ENCODE assay signal across 23 cellular contexts in the genomic region with DNA sequence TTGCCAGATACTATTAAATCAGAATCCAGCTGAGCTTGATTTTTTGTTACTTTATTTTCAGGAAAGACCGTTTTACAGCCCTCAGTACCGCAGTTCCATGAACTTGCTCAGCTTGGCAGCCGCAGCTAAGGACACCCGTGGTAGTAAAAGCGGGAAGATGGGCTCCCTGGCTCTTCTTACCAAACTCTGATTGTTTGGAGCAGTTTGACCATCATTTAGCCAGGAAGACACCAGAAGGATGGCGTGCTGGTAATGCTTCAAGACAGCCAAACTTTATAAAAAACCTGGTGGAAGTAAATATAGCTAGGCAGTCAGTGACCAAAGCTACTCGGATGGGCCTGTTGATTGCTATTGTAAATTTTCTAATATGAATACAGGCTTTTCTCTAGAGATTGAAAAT. TPM values are rescaled to one million over a fixed set of nuclear protein-coding genes. Genes with fewer than 3 reads are reported as not detected.
DNase-seq lines count a peak whose midpoint lies in the region; ATAC-seq and TF ChIP-seq lines count a peak whose summit lies in the region.
"Had no signal": no experiment of that assay in that cellular context is flagged by ENCODE, and none has a peak within 500 bp of the region (broad histone marks: within the 10 kb centered on the region; RNA-seq: fewer than 3 reads in every experiment).

No MANE protein-coding gene starts in this region.

- peaks cover 9% of the 10 kb centered on the region for H3K4me1 Mint-ChIP-seq in activated naive CD4-positive, alpha-beta T cell treated with anti-CD3 and anti-CD28 coated beads for 36 hours (ENCODE audit: low read depth)
- H3K4me1 Mint-ChIP-seq in activated naive CD4-positive, alpha-beta T cell treated with anti-CD3 and anti-CD28 coated beads, Interleukin-2, amount 10 ng/mL, durations not matched to agents 7 days and 5 days, result peaks cover 10% of the 10 kb centered on the region

- H3K4me3 Mint-ChIP-seq in activated naive CD4-positive, alpha-beta T cell treated with anti-CD3 and anti-CD28 coated beads for 36 hours, result no peak overlapping the region
- no peak overlapping the region for H3K4me3 Mint-ChIP-seq in activated naive CD4-positive, alpha-beta T cell treated with anti-CD3 and anti-CD28 coated beads, Interleukin-2, amount 10 ng/mL, durations not matched to agents 7 days and 5 days
- H3K4me3 Mint-ChIP-seq: CD8-positive, alpha-beta T cell had no signal

- intact Hi-C loops in esophagus muscularis mucosa (cut with DNase I), result no loop called here
- intact Hi-C loops in mucosa of descending colon (cut with DNase I, micrococcal nuclease), result no loop called here
- intact Hi-C loops in activated naive CD4-positive, alpha-beta T cell treated with anti-CD3 and anti-CD28 coated beads for 36 hours (cut with micrococcal nuclease), result no loop called here

- H3K9me3 Mint-ChIP-seq in activated naive CD4-positive, alpha-beta T cell treated with anti-CD3 and anti-CD28 coated beads for 36 hours, result no peaks in the 10 kb centered on the region
- H3K9me3 Mint-ChIP-seq in activated naive CD4-positive, alpha-beta T cell treated with anti-CD3 and anti-CD28 coated beads, Interleukin-2, amount 10 ng/mL, durations not matched to agents 7 days and 5 days, result no peaks in the 10 kb centered on the region
- H3K9me3 Mint-ChIP-seq: CD8-positive, alpha-beta T cell had no signal

- H3K9me3 ChIP-seq in esophagus muscularis mucosa (no peaks in the 10 kb centered on the region), mucosa of descending colon (no peaks in the 10 kb centered on the region)
- H3K9me3 ChIP-seq: Caco-2, Peyer's patch had no signal

- no peak for TF ChIP-seq EP300 in esophagus muscularis mucosa (IDR thresholded peaks at IDR 0.05)

- CTCF ChIA-PET in activated naive CD4-positive, alpha-beta T cell treated with anti-CD3 and anti-CD28 coated beads for 36 hours (lab: Charles Lee), result interaction anchor here (1.0 to 2.0 kb wide), 2 partner anchors 125 to 175 kb away, joined by 3 to 4 read pairs; no protein-coding TSS in a partner anchor
- CTCF ChIA-PET in activated naive CD4-positive, alpha-beta T cell treated with anti-CD3 and anti-CD28 coated beads, Interleukin-2, amount 10 ng/mL, durations not matched to agents 7 days and 5 days (lab: Charles Lee), result interaction anchor here (0.6 to 1.4 kb wide), 3 partner anchors 8 to 126 kb away, joined by 3 read pairs; no protein-coding TSS in a partner anchor

- H3K27ac Mint-ChIP-seq in activated naive CD4-positive, alpha-beta T cell treated with anti-CD3 and anti-CD28 coated beads for 36 hours, result no peak overlapping the region
- no peak overlapping the region for H3K27ac Mint-ChIP-seq in activated naive CD4-positive, alpha-beta T cell treated with anti-CD3 and anti-CD28 coated beads, Interleukin-2, amount 10 ng/mL, durations not matched to agents 7 days and 5 days
- H3K27ac Mint-ChIP-seq: CD8-positive, alpha-beta T cell had no signal

- H3K4me1 ChIP-seq in esophagus muscularis mucosa (peaks cover 0 to 10% (median 2%) of the 10 kb centered on the region in 4 donors), mucosa of descending colon (ENCODE audit: low read depth) (no peaks in the 10 kb centered on the region)
- H3K4me1 ChIP-seq: A549, Caco-2, Peyer's patch had no signal

- H3K36me3 ChIP-seq in esophagus muscularis mucosa, result no peaks in the 10 kb centered on the region
- no peaks in the 10 kb centered on the region for H3K36me3 ChIP-seq in mucosa of descending colon (ENCODE audit: low read depth)
- H3K36me3 ChIP-seq: Peyer's patch had no signal

- ATAC-seq in mucosa of descending colon, result no peak
- ATAC-seq: A549; CD8-positive, alpha-beta T cell; SK-N-SH treated with all-trans-retinoic acid at 6 μM for 48 hours had no signal

- H3K36me3 Mint-ChIP-seq in activated naive CD4-positive, alpha-beta T cell treated with anti-CD3 and anti-CD28 coated beads for 36 hours (ENCODE audit: low read depth), result peaks cover 4% of the 10 kb centered on the region
- H3K36me3 Mint-ChIP-seq in activated naive CD4-positive, alpha-beta T cell treated with anti-CD3 and anti-CD28 coated beads, Interleukin-2, amount 10 ng/mL, durations not matched to agents 7 days and 5 days, result no peaks in the 10 kb centered on the region

- WGBS in esophagus muscularis mucosa, result 68% methylated on average over 7 of the region's 7 CpGs

- no peak for TF ChIP-seq POLR2A in esophagus muscularis mucosa (IDR thresholded peaks at IDR 0.05; ENCODE audit: low read depth)
- TF ChIP-seq POLR2A in erythroblast (IDR thresholded peaks at IDR 0.05; ENCODE audit: low read length), result no peak

- peak; percentile 50 for DNase-seq in esophagus muscularis mucosa (ENCODE audit: extremely low spot score)
- peak; percentile 14 for DNase-seq in midbrain (lab: John Stamatoyannopoulos, UW)
- no peak for DNase-seq in mucosa of descending colon
- no peak for DNase-seq in erythroblast (lab: John Stamatoyannopoulos, UW)
- no peak for DNase-seq in activated naive CD4-positive, alpha-beta T cell treated with anti-CD3 and anti-CD28 coated beads for 36 hours
- DNase-seq in activated naive CD4-positive, alpha-beta T cell treated with anti-CD3 and anti-CD28 coated beads, Interleukin-2, amount 10 ng/mL, durations not matched to agents 7 days and 5 days, result no peak
- DNase-seq: Caco-2; CD8-positive, alpha-beta T cell; GM23248; H7; NCI-H1092; NCI-H1417 treated with DMSO at 0.1 percent for 48 hours; NCI-H1694 treated with DMSO at 0.1 percent for 48 hours; NCI-H2081; NCI-H2227 treated with DMSO at 0.1 percent for 48 hours; NCI-H510A; NCI-H69; Peyer's patch; SHP77 treated with DMSO at 0.1 percent for 48 hours had no signal

- no peak for TF ChIP-seq CTCF in VCaP (conservative IDR thresholded peaks at IDR 0.05)
- no peak for TF ChIP-seq CTCF in esophagus muscularis mucosa (IDR thresholded peaks at IDR 0.05)
- TF ChIP-seq CTCF in mucosa of descending colon (IDR thresholded peaks at IDR 0.05), result no peak

- H3K4me3 ChIP-seq in esophagus muscularis mucosa (no peak overlapping the region), mucosa of descending colon (no peak overlapping the region)
- H3K4me3 ChIP-seq: A549, GM23248, Peyer's patch had no signal

- peak overlapping the region; percentile 98 for H3K27ac ChIP-seq in VCaP
- no peak overlapping the region for H3K27ac ChIP-seq in esophagus muscularis mucosa (replicated peaks in 1 of 4)
- peak overlapping the region; percentile 84 for H3K27ac ChIP-seq in temporal lobe (ENCODE audit: low read depth, low read length)
- H3K27ac ChIP-seq: A549, GM23248, Peyer's patch had no signal

- H3K27me3 ChIP-seq in esophagus muscularis mucosa, result no peaks in the 10 kb centered on the region
- H3K27me3 ChIP-seq: Peyer's patch had no signal

- no peaks in the 10 kb centered on the region for H3K27me3 Mint-ChIP-seq in activated naive CD4-positive, alpha-beta T cell treated with anti-CD3 and anti-CD28 coated beads for 36 hours (ENCODE audit: low read depth)
- H3K27me3 Mint-ChIP-seq in activated naive CD4-positive, alpha-beta T cell treated with anti-CD3 and anti-CD28 coated beads, Interleukin-2, amount 10 ng/mL, durations not matched to agents 7 days and 5 days, result no peaks in the 10 kb centered on the region

RNA-seq across cellular contexts. Expression of a gene that starts 28.9 kb away (rescaled TPM):
- total RNA-seq in esophagus muscularis mucosa (100 to 1,000 TPM; 133 to 799 (median 379) TPM), temporal lobe (159 TPM), mucosa of descending colon (10 to 100 TPM; 40.4 to 82.8 (median 53.3) TPM)
- total RNA-seq in activated naive CD4-positive, alpha-beta T cell treated with anti-CD3 and anti-CD28 coated beads for 36 hours, result 100 to 1,000 TPM; 107 to 114 TPM

Comparison
In these comparisons a context has a peak if more than half of its experiments do, and no peak if none do; other contexts are left out.
1. H3K27ac ChIP-seq: peak in VCaP (single experiment) and temporal lobe (single experiment); none in esophagus muscularis mucosa (0 of 4).
2. DNase-seq: peak in esophagus muscularis mucosa (single experiment) and midbrain (single experiment); none in mucosa of descending colon (0 of 3), erythroblast (0 of 2), activated naive CD4-positive, alpha-beta T cell treated with anti-CD3 and anti-CD28 coated beads for 36 hours (single experiment) and activated naive CD4-positive, alpha-beta T cell treated with anti-CD3 and anti-CD28 coated beads, Interleukin-2, amount 10 ng/mL, durations not matched to agents 7 days and 5 days (single experiment).